ENCODE assay signal across 8 cellular contexts in the genomic region with DNA sequence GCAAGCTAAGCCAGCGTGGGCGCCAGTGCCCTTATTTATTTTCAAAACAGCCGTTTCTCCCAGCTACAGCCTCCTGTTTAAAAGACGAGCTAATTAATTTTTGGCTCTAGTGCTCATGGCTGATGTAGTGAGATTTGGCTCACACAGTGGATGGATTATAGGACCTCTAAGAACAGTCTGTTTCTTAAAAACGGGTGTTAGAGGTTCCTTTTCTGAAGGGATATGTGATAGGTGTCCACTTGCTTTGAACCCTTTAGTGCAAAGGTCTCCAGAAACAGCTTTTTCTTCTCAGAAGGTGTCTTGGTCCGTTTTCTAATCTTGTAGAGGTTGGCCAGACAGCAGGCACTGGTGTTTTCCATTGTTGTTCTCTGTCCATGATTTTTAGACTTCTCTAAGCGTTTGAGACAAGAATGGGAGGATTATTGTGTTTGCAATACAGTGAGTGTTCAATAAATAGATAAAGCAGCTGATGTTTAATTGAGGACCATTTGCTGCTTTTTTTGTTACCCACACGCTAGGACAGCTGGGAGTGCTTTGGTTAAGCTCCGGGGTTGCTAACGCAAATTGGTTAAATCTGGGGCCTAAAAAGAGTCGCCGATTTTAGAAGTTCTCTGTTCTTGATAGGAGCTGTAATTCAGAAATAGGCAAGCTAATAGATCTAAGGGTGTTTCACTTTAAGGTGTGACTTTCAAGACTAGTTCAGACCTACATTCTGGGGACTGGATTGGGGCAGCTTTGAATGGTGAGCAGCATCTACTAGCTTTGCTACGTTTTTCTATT. TPM values are rescaled to one million over a fixed set of nuclear protein-coding genes. Genes with fewer than 3 reads are reported as not detected.
DNase-seq lines count a peak whose midpoint lies in the region; ATAC-seq and TF ChIP-seq lines count a peak whose summit lies in the region.

No MANE protein-coding gene starts in this region.

- peak overlapping the region; percentile 93 for H3K4me3 Mint-ChIP-seq in activated T-helper 17 cell treated with anti-CD3 and anti-CD28 coated beads, Interleukin-2, amount 50 U/mL, for 72 hours

- H3K79me2 ChIP-seq in hepatocyte = peaks cover 30% of the 10 kb centered on the region

- H3K27ac ChIP-seq in 22Rv1 (peak overlapping the region; percentile 92), hepatocyte (peak overlapping the region; percentile 97), skeletal muscle tissue (ENCODE audit: low read depth, low read length) (peak overlapping the region; percentile 96)

- peak; percentile 40 for DNase-seq in GM10266 (ENCODE audit: extremely low spot score)
- DNase-seq in MV-4-11 (lab: John Stamatoyannopoulos, UW) = peak; percentile 37
- DNase-seq in hepatocyte (ENCODE audit: low spot score) = no peak
- DNase-seq in SHP77 treated with DMSO at 0.1 percent for 48 hours (lab: John Stamatoyannopoulos, UW) = no peak

- peak overlapping the region; percentile 93 to 96 (median 94) for H3K9ac ChIP-seq in skeletal muscle tissue (ENCODE audit: low read depth in 1 of 3, low read length in 3 of 3)

- H3K27me3 ChIP-seq in hepatocyte (no peaks in the 10 kb centered on the region), skeletal muscle tissue (ENCODE audit: control insufficient read depth in 3 of 3, insufficient read depth in 3 of 3, low read length in 3 of 3) (no peaks in the 10 kb centered on the region)

- no peak for ATAC-seq in activated T-helper 17 cell treated with anti-CD3 and anti-CD28 coated beads, Interleukin-2, amount 50 U/mL, for 72 hours (replicated peaks)
- no peak for ATAC-seq in HG03039 (IDR thresholded peaks at IDR 0.05; ENCODE audit: unreplicated experiment)

- H3K4me1 ChIP-seq in hepatocyte (ENCODE audit: insufficient read depth) (peaks cover 10% of the 10 kb centered on the region), skeletal muscle tissue (ENCODE audit: control insufficient read depth in 3 of 3, insufficient read depth in 3 of 3, low read length in 3 of 3) (peaks cover 9 to 23% (median 12%) of the 10 kb centered on the region in 3 donors)

- H3K9me3 Mint-ChIP-seq in activated T-helper 17 cell treated with anti-CD3 and anti-CD28 coated beads, Interleukin-2, amount 50 U/mL, for 72 hours = no peaks in the 10 kb centered on the region

- WGBS in hepatocyte (ENCODE audit: low lambda C conversion rate, missing lambda C conversion rate) = 17% methylated on average over 13 of the region's 13 CpGs

- H3K9me3 ChIP-seq in hepatocyte (ENCODE audit: low read depth) (no peaks in the 10 kb centered on the region), skeletal muscle tissue (ENCODE audit: control insufficient read depth in 3 of 3, low read length in 3 of 3) (no peaks in the 10 kb centered on the region)

- peak overlapping the region; percentile 94 for H3K27ac Mint-ChIP-seq in activated T-helper 17 cell treated with anti-CD3 and anti-CD28 coated beads, Interleukin-2, amount 50 U/mL, for 72 hours

- no peaks in the 10 kb centered on the region for H3K9me2 ChIP-seq in hepatocyte (replicated peaks; ENCODE audit: insufficient read depth)

- H3K4me3 ChIP-seq in hepatocyte = peak overlapping the region; percentile 48
- peak overlapping the region; percentile 85 to 97 (median 93) for H3K4me3 ChIP-seq in skeletal muscle tissue (ENCODE audit: low read length in 3 of 3)

- H3K36me3 Mint-ChIP-seq in activated T-helper 17 cell treated with anti-CD3 and anti-CD28 coated beads, Interleukin-2, amount 50 U/mL, for 72 hours (ENCODE audit: low read depth) = peaks cover 30% of the 10 kb centered on the region

- peaks cover 12% of the 10 kb centered on the region for H3K4me1 Mint-ChIP-seq in activated T-helper 17 cell treated with anti-CD3 and anti-CD28 coated beads, Interleukin-2, amount 50 U/mL, for 72 hours

- no peaks in the 10 kb centered on the region for H4K20me1 ChIP-seq in hepatocyte (ENCODE audit: insufficient read depth, poor library complexity, severe bottlenecking)

- peak overlapping the region; percentile 80 for H2AFZ ChIP-seq in hepatocyte

- no peaks in the 10 kb centered on the region for H3K27me3 Mint-ChIP-seq in activated T-helper 17 cell treated with anti-CD3 and anti-CD28 coated beads, Interleukin-2, amount 50 U/mL, for 72 hours

- H3K36me3 ChIP-seq in hepatocyte (replicated peaks; ENCODE audit: insufficient read depth, low read depth) (no peaks in the 10 kb centered on the region), skeletal muscle tissue (ENCODE audit: control insufficient read depth in 3 of 3, insufficient read depth in 3 of 3, low read length in 3 of 3) (no peaks in the 10 kb centered on the region)

- H3K4me2 ChIP-seq in hepatocyte = peak overlapping the region; percentile 85

- TF ChIP-seq CTCF in 22Rv1 (IDR thresholded peaks at IDR 0.05) = no peak
- no peak for TF ChIP-seq CTCF in GM10266 (IDR thresholded peaks at IDR 0.05; ENCODE audit: control insufficient read depth, insufficient read depth, low read depth, missing control alignments)
- peak; percentile 5 for TF ChIP-seq CTCF in hepatocyte (IDR thresholded peaks at IDR 0.05; ENCODE audit: poor library complexity)

RNA-seq across cellular contexts. Expression of a gene that starts 1.0 kb away (rescaled TPM):
- 10 to 100 TPM; 26.1 to 43.8 TPM for total RNA-seq in activated T-helper 17 cell treated with anti-CD3 and anti-CD28 coated beads, Interleukin-2, amount 50 U/mL, for 72 hours
- total RNA-seq in hepatocyte (11.2 and 12.8 TPM in 2 replicates), skeletal muscle tissue (19.3 TPM)
- 6.6 and 13.3 TPM in 2 replicates for polyA plus RNA-seq in hepatocyte

RNA-seq across cellular contexts. Expression of a gene that starts 7.8 kb away (rescaled TPM):
- under 1 TPM; 0.63 to 0.74 TPM for total RNA-seq in activated T-helper 17 cell treated with anti-CD3 and anti-CD28 coated beads, Interleukin-2, amount 50 U/mL, for 72 hours
- 14.0 and 17.4 TPM in 2 replicates for total RNA-seq in hepatocyte
- polyA plus RNA-seq in hepatocyte = 15.4 and 20.5 TPM in 2 replicates
- total RNA-seq in skeletal muscle tissue = 1.6 TPM

Comparison
In these comparisons a context has a peak if more than half of its experiments do, and no peak if none do; other contexts are left out.
1. DNase-seq: peak in GM10266 (single experiment) and MV-4-11 (single experiment); none in hepatocyte (single experiment) and SHP77 treated with DMSO at 0.1 percent for 48 hours (single experiment).
2. Peak in every context shown above with its lines, with median percentiles within 50 percentile points of each other: H3K27ac ChIP-seq.